Comparison of ENCODE assay signal across 1 cellular context in genomic region chrX:78650906-78651437, GRCh38.
TF ChIP-seq lines count a peak whose summit lies in the region.

No MANE protein-coding gene starts in this region.

TF ChIP-seq in GM12878, 131 proteins besides CTCF, POLR2A, EP300 and RAD21 (continued from another document and continues in another):
- TF ChIP-seq HCFC1 (IDR thresholded peaks at IDR 0.05; ENCODE audit: low read length) (no peak), SUZ12 (IDR thresholded peaks at IDR 0.05; ENCODE audit: unreplicated experiment) (no peak), PBX3 (IDR thresholded peaks at IDR 0.05; ENCODE audit: insufficient replicate concordance, low read depth, low read length) (no peak), ZNF384 (IDR thresholded peaks at IDR 0.05; ENCODE audit: borderline replicate concordance, low read depth, low read length) (no peak), WRNIP1 (IDR thresholded peaks at IDR 0.05; ENCODE audit: borderline replicate concordance, low read depth, low read length) (no peak), SMC3 (IDR thresholded peaks at IDR 0.05; ENCODE audit: borderline replicate concordance, low read length) (no peak), EGR1 (IDR thresholded peaks at IDR 0.05; ENCODE audit: borderline replicate concordance in 1 of 2, low read depth in 2 of 2, low read length in 2 of 2) (no peak), NBN (IDR thresholded peaks at IDR 0.05) (peak; percentile 48; the same call in 1 of the 2 replicates), RUNX3 (IDR thresholded peaks at IDR 0.05; ENCODE audit: low read length) (peak; percentile 99), MLLT1 (IDR thresholded peaks at IDR 0.05) (peak; percentile 72; the same call in 1 of the 2 replicates), ZBTB40 (IDR thresholded peaks at IDR 0.05; ENCODE audit: borderline replicate concordance) (no peak), PAX8 (IDR thresholded peaks at IDR 0.05) (no peak), MYB (IDR thresholded peaks at IDR 0.05; ENCODE audit: borderline replicate concordance, low read depth, low read length) (peak; percentile 83; the same call in 1 of the 2 replicates), ZNF592 (IDR thresholded peaks at IDR 0.05) (no peak), HDAC6 (IDR thresholded peaks at IDR 0.05; ENCODE audit: unreplicated experiment) (no peak), ZNF217 (IDR thresholded peaks at IDR 0.05) (peak; percentile 72; the same call in 1 of the 2 replicates), KDM1A (IDR thresholded peaks at IDR 0.05; ENCODE audit: borderline replicate concordance) (no peak), CEBPZ (IDR thresholded peaks at IDR 0.05; ENCODE audit: low read depth, low read length) (no peak), MEF2B (IDR thresholded peaks at IDR 0.05; ENCODE audit: partially characterized antibody, poor library complexity, severe bottlenecking) (peak; percentile 44), CUX1 (IDR thresholded peaks at IDR 0.05; ENCODE audit: insufficient replicate concordance, low read depth, low read length) (no peak), BHLHE40 (IDR thresholded peaks at IDR 0.05; ENCODE audit: borderline replicate concordance in 1 of 2, low read depth in 2 of 2, low read length in 1 of 2) (peak in 1 of 2 experiments; percentile 29; a peak in 1 of 4 replicates), FOS (IDR thresholded peaks at IDR 0.05; ENCODE audit: borderline replicate concordance, extremely low read depth, insufficient read length) (no peak), NR2C1 (IDR thresholded peaks at IDR 0.05) (no peak), MXI1 (IDR thresholded peaks at IDR 0.05; ENCODE audit: low read depth, low read length) (no peak), GATAD2B (conservative IDR thresholded peaks at IDR 0.05; ENCODE audit: low read depth) (peak; percentile 75; the same call in 1 of the 2 replicates), EED (IDR thresholded peaks at IDR 0.05; ENCODE audit: low read depth) (peak; percentile 81), MEF2A (IDR thresholded peaks at IDR 0.05; ENCODE audit: insufficient read depth, low read depth, low read length) (peak; percentile 64; the same call in 1 of the 2 replicates), KAT2A (conservative IDR thresholded peaks at IDR 0.05; ENCODE audit: control insufficient read depth, low read depth, low read length) (no peak), BCL3 (IDR thresholded peaks at IDR 0.05; ENCODE audit: borderline replicate concordance, insufficient read depth, low read depth, low read length, poor library complexity, severe bottlenecking) (no peak), E2F4 (IDR thresholded peaks at IDR 0.05; ENCODE audit: low read depth, low read length) (no peak), ETV6 (conservative IDR thresholded peaks at IDR 0.05 in 1 of 2, IDR thresholded peaks at IDR 0.05 in 1 of 2; ENCODE audit: borderline replicate concordance in 1 of 2, low read depth in 1 of 2) (no peak), BACH1 (IDR thresholded peaks at IDR 0.05; ENCODE audit: borderline replicate concordance) (no peak), JUNB (IDR thresholded peaks at IDR 0.05) (peak; percentile 51), STAT3 (IDR thresholded peaks at IDR 0.05; ENCODE audit: low read depth, low read length) (no peak)
